Comparison of ENCODE assay signal across 20 cellular contexts in genomic region chr4:94766856-94767255, GRCh38. TPM values are rescaled to one million over a fixed set of nuclear protein-coding genes. Genes with fewer than 3 reads are reported as not detected.
DNase-seq lines count a peak whose midpoint lies in the region; ATAC-seq and TF ChIP-seq lines count a peak whose summit lies in the region.
"Had no signal": no experiment of that assay in that cellular context is flagged by ENCODE, and none has a peak within 500 bp of the region (broad histone marks: within the 10 kb centered on the region; RNA-seq: fewer than 3 reads in every experiment).

No MANE protein-coding gene starts in this region.

- no peaks in the 10 kb centered on the region for H4K20me1 ChIP-seq in hepatocyte (ENCODE audit: insufficient read depth, poor library complexity, severe bottlenecking)
- H4K20me1 ChIP-seq: BLaER1 treated with 17β-estradiol and CSF1 and Interleukin-3, amounts not matched to agents 10 nM and 100 nM had no signal

- intact Hi-C loops in aorta (cut with DNase I) = no loop called here

- peak; percentile 6 for DNase-seq in DMS53 treated with DMSO at 0.1 percent for 48 hours (lab: John Stamatoyannopoulos, UW; ENCODE audit: unreplicated experiment)
- peak; percentile 39 for DNase-seq in LoVo (ENCODE audit: low spot score)
- peak; percentile 52 for DNase-seq in astrocyte of the spinal cord (ENCODE audit: low read depth, low spot score)
- DNase-seq in kidney tubule cell (ENCODE audit: low spot score) = peak; percentile 72
- no peak for DNase-seq in anterior cingulate cortex (lab: John Stamatoyannopoulos, UW)
- DNase-seq in activated naive CD4-positive, alpha-beta T cell (lab: John Stamatoyannopoulos, UW) = no peak
- no peak for DNase-seq in aorta
- no peak for DNase-seq in hepatocyte (ENCODE audit: low spot score)
- DNase-seq: activated gamma-delta T cell treated with Interleukin-2 at 50 U/mL for 16 hours; effector memory CD8-positive, alpha-beta T cell; islet precursor cell; mucosa of descending colon; NCI-H524; occipital lobe; stimulated activated naive CD4-positive, alpha-beta T cell treated with Interleukin-2 at 50 U/mL for 16 hours had no signal

- ATAC-seq in aorta (ENCODE audit: low FRiP score) = no peak
- ATAC-seq: effector memory CD8-positive, alpha-beta T cell; K562; mucosa of descending colon had no signal

- H3K79me2 ChIP-seq in hepatocyte = no peaks in the 10 kb centered on the region

- H3K9me2 ChIP-seq in hepatocyte (replicated peaks; ENCODE audit: insufficient read depth) = no peaks in the 10 kb centered on the region

- H3K9me3 ChIP-seq in aorta (ENCODE audit: control insufficient read depth, low read length) (no peaks in the 10 kb centered on the region), hepatocyte (ENCODE audit: low read depth) (no peaks in the 10 kb centered on the region)
- H3K9me3 ChIP-seq: BLaER1 treated with 17β-estradiol and CSF1 and Interleukin-3, amounts not matched to agents 10 nM and 100 nM; mucosa of descending colon had no signal

- no peak for TF ChIP-seq CTCF in astrocyte of the spinal cord (IDR thresholded peaks at IDR 0.05; ENCODE audit: low read depth, low read length)
- no peak for TF ChIP-seq CTCF in hepatocyte (IDR thresholded peaks at IDR 0.05; ENCODE audit: poor library complexity)

- in situ Hi-C loops in astrocyte of the spinal cord (cut with HindIII; ENCODE audit: low sequenced_read_pairs) = no loop called here

- H3K27ac ChIP-seq in aorta (ENCODE audit: low read depth in 1 of 2, low read length in 2 of 2) = no peak overlapping the region
- H3K27ac ChIP-seq in hepatocyte = no peak overlapping the region
- H3K27ac ChIP-seq: BLaER1 treated with 17β-estradiol and CSF1 and Interleukin-3, amounts not matched to agents 10 nM and 100 nM; cardiac muscle cell; skin epidermis had no signal

- H3K4me1 ChIP-seq in aorta (ENCODE audit: control insufficient read depth in 1 of 2, insufficient read depth in 2 of 2, low read length in 2 of 2) = peaks cover 0 to 2% of the 10 kb centered on the region in 2 donors
- H3K4me1 ChIP-seq in hepatocyte (ENCODE audit: insufficient read depth) = no peaks in the 10 kb centered on the region
- H3K4me1 ChIP-seq: BLaER1 treated with 17β-estradiol and CSF1 and Interleukin-3, amounts not matched to agents 10 nM and 100 nM had no signal

- H3K36me3 ChIP-seq in aorta (ENCODE audit: control insufficient read depth in 1 of 2, insufficient read depth in 2 of 2, low read length in 1 of 2) (no peaks in the 10 kb centered on the region), hepatocyte (replicated peaks; ENCODE audit: insufficient read depth, low read depth) (no peaks in the 10 kb centered on the region)
- H3K36me3 ChIP-seq: BLaER1 treated with 17β-estradiol and CSF1 and Interleukin-3, amounts not matched to agents 10 nM and 100 nM; cardiac muscle cell had no signal

- 53 to 60% methylated on average over 3 of the region's 3 CpGs for WGBS in aorta, 2 donors
- WGBS in hepatocyte (ENCODE audit: low lambda C conversion rate, missing lambda C conversion rate) = 67% methylated on average over 3 of the region's 3 CpGs

- H3K4me3 ChIP-seq in astrocyte of the spinal cord (ENCODE audit: low read depth, low read length) (no peak overlapping the region), aorta (ENCODE audit: low read length in 2 of 2) (no peak overlapping the region), hepatocyte (no peak overlapping the region)
- H3K4me3 ChIP-seq: BLaER1 treated with 17β-estradiol and CSF1 and Interleukin-3, amounts not matched to agents 10 nM and 100 nM; cardiac muscle cell; K562; mucosa of descending colon; skin epidermis had no signal

- H3K27me3 ChIP-seq in aorta (ENCODE audit: control insufficient read depth in 1 of 2, insufficient read depth in 2 of 2, low read length in 1 of 2) (no peaks in the 10 kb centered on the region), hepatocyte (no peaks in the 10 kb centered on the region)
- H3K27me3 ChIP-seq: BLaER1 treated with 17β-estradiol and CSF1 and Interleukin-3, amounts not matched to agents 10 nM and 100 nM had no signal

- no peak overlapping the region for H2AFZ ChIP-seq in hepatocyte

- no peak overlapping the region for H3K4me2 ChIP-seq in hepatocyte
- H3K4me2 ChIP-seq: BLaER1 treated with 17β-estradiol and CSF1 and Interleukin-3, amounts not matched to agents 10 nM and 100 nM had no signal

RNA-seq across cellular contexts. Expression of gene BMPR1B, which starts 9.1 kb away (rescaled TPM):
- total RNA-seq in aorta (10 to 100 TPM; 13.9 to 14.6 TPM), hepatocyte (3.3 TPM in 2 replicates)
- polyA plus RNA-seq in aorta (1 to 10 TPM; 1.0 to 2.0 TPM), hepatocyte (1.6 and 1.8 TPM in 2 replicates)
- total RNA-seq: activated CD8-positive, alpha-beta memory T cell treated with anti-CD3 and anti-CD28 coated beads for 36 hours; K562 had no signal

Comparison
In these comparisons a context has a peak if more than half of its experiments do, and no peak if none do; other contexts are left out.
1. DNase-seq: peak in DMS53 treated with DMSO at 0.1 percent for 48 hours (single experiment), LoVo (single experiment), astrocyte of the spinal cord (single experiment) and kidney tubule cell (single experiment); none in anterior cingulate cortex (0 of 58), activated naive CD4-positive, alpha-beta T cell (0 of 4), aorta (0 of 2) and hepatocyte (single experiment).